ENCODE assay signal across 9 cellular contexts in genomic region chr14:77036484-77037337, GRCh38. TPM values are rescaled to one million over a fixed set of nuclear protein-coding genes. Genes with fewer than 3 reads are reported as not detected.
A peak's percentile ranks its signal among the peaks of the same experiment; 100 is the strongest.
DNase-seq lines count a peak whose midpoint lies in the region; ATAC-seq and TF ChIP-seq lines count a peak whose summit lies in the region.
"Had no signal": no experiment of that assay in that cellular context is flagged by ENCODE, and none has a peak within 500 bp of the region (broad histone marks: within the 10 kb centered on the region; RNA-seq: fewer than 3 reads in every experiment).

No MANE protein-coding gene starts in this region.

- no peak overlapping the region for H3K14ac ChIP-seq in mesenchymal stem cell (ENCODE audit: low read length in 2 of 2)

- peak overlapping the region; percentile 34 for H3K4me3 Mint-ChIP-seq in WTC11

- no peaks in the 10 kb centered on the region for H3K9me3 ChIP-seq in heart right ventricle
- no peaks in the 10 kb centered on the region for H3K9me3 ChIP-seq in mesenchymal stem cell (ENCODE audit: control insufficient read depth, low read length)
- H3K9me3 ChIP-seq in upper lobe of right lung = no peaks in the 10 kb centered on the region

- no peaks in the 10 kb centered on the region for H3K27me3 ChIP-seq in heart right ventricle
- no peaks in the 10 kb centered on the region for H3K27me3 ChIP-seq in mesenchymal stem cell (ENCODE audit: control insufficient read depth in 1 of 2, insufficient read depth in 1 of 2, low read length in 2 of 2)
- H3K27me3 ChIP-seq in upper lobe of right lung = no peaks in the 10 kb centered on the region

- no peak for DNase-seq in heart right ventricle
- no peak for DNase-seq in left ventricle myocardium superior
- no peak for DNase-seq in WTC11 (ENCODE audit: low spot score)
- no peak for DNase-seq in mesenchymal stem cell
- DNase-seq in upper lobe of right lung = no peak
- DNase-seq in mucosa of gallbladder (ENCODE audit: low spot score) = no peak
- DNase-seq in AML-193 (lab: John Stamatoyannopoulos, UW) = no peak
- DNase-seq in GF-D8 (lab: John Stamatoyannopoulos, UW) = no peak

- CTCF ChIA-PET in WTC11 (lab: Charles Lee) = interaction anchor here (0.7 to 1.9 kb wide), 7 partner anchors 27 to 161 kb away, joined by 3 to 16 read pairs (median 4); no protein-coding TSS in a partner anchor

- H3K9ac ChIP-seq in mesenchymal stem cell (ENCODE audit: low read length) = peak overlapping the region; percentile 39

- peak overlapping the region; percentile 81 for H4K91ac ChIP-seq in mesenchymal stem cell (ENCODE audit: low read length)

- H3K23ac ChIP-seq in mesenchymal stem cell (ENCODE audit: low read length in 2 of 2) = peak overlapping the region in 1 of 2 experiments; percentile 67

- peak overlapping the region; percentile 73 to 95 for H3K4ac ChIP-seq in mesenchymal stem cell (ENCODE audit: low read depth in 1 of 2, low read length in 2 of 2)

- H3K4me2 ChIP-seq in mesenchymal stem cell (ENCODE audit: low read length, poor library complexity, severe bottlenecking) = no peak overlapping the region

- H4K8ac ChIP-seq in mesenchymal stem cell (ENCODE audit: low read length) = no peak overlapping the region

- H3K27ac ChIP-seq in heart right ventricle = peak overlapping the region in 9 of 10 donors; percentile 37 to 100 (median 96)
- no peak overlapping the region for H3K27ac ChIP-seq in mesenchymal stem cell (ENCODE audit: low read length, poor library complexity, severe bottlenecking)
- peak overlapping the region; percentile 96 for H3K27ac ChIP-seq in upper lobe of right lung

- peak overlapping the region; percentile 50 to 86 for H3K18ac ChIP-seq in mesenchymal stem cell (ENCODE audit: low read depth in 1 of 2, low read length in 2 of 2)

- WGBS in heart right ventricle, 2 donors = 65% methylated on average over 7 of the region's 7 CpGs
- 85% methylated on average over 7 of the region's 7 CpGs for whole genome bisulfite sequencing in mesenchymal stem cell

- H3K4me1 ChIP-seq in heart right ventricle = peaks cover 42 to 92% (median 79%) of the 10 kb centered on the region in 9 donors
- H3K4me1 ChIP-seq in mesenchymal stem cell (ENCODE audit: control insufficient read depth, insufficient read depth, low read depth, low read length) = peaks cover 44% of the 10 kb centered on the region
- peaks cover 83% of the 10 kb centered on the region for H3K4me1 ChIP-seq in upper lobe of right lung

- peak overlapping the region; percentile 78 for H3K27ac Mint-ChIP-seq in WTC11

- no peak overlapping the region for H2BK5ac ChIP-seq in mesenchymal stem cell (ENCODE audit: low read depth, low read length, poor library complexity, severe bottlenecking)

- H3K4me3 ChIP-seq in heart right ventricle (no peak overlapping the region), mesenchymal stem cell (ENCODE audit: insufficient read depth in 1 of 2, low read depth in 1 of 2, low read length in 2 of 2) (no peak overlapping the region), upper lobe of right lung (no peak overlapping the region)

- H3K27me3 Mint-ChIP-seq in WTC11 (ENCODE audit: low read depth) = peaks cover 7% of the 10 kb centered on the region

- peaks cover 3% of the 10 kb centered on the region for H3K79me1 ChIP-seq in mesenchymal stem cell (replicated peaks; ENCODE audit: low read length, poor library complexity, severe bottlenecking)

- peak overlapping the region; percentile 92 to 98 for H2BK12ac ChIP-seq in mesenchymal stem cell (ENCODE audit: low read length in 2 of 2)

- TF ChIP-seq CTCF in heart right ventricle (IDR thresholded peaks at IDR 0.05) = no peak
- no peak for TF ChIP-seq CTCF in WTC11 (IDR thresholded peaks at IDR 0.05)
- no peak for TF ChIP-seq CTCF in upper lobe of right lung (IDR thresholded peaks at IDR 0.05)

- no peaks in the 10 kb centered on the region for H3K9me3 Mint-ChIP-seq in WTC11

- intact Hi-C loops in heart right ventricle (cut with DNase I) (no loop called here), left ventricle myocardium superior (cut with micrococcal nuclease) (no loop called here), upper lobe of right lung (cut with DNase I) (no loop called here)

- H3K36me3 ChIP-seq in heart right ventricle = no peaks in the 10 kb centered on the region
- no peaks in the 10 kb centered on the region for H3K36me3 ChIP-seq in mesenchymal stem cell (ENCODE audit: control insufficient read depth in 1 of 2, insufficient read depth in 2 of 2, low read depth in 1 of 2, low read length in 2 of 2)
- no peaks in the 10 kb centered on the region for H3K36me3 ChIP-seq in upper lobe of right lung

- no peak overlapping the region for H2AFZ ChIP-seq in mesenchymal stem cell (ENCODE audit: low read depth, low read length)

- peak overlapping the region; percentile 81 for H2AK5ac ChIP-seq in mesenchymal stem cell (ENCODE audit: low read length, severe bottlenecking)

- H3K4me1 Mint-ChIP-seq in WTC11 = peaks cover 76% of the 10 kb centered on the region

- ATAC-seq in heart right ventricle = no peak
- ATAC-seq in left ventricle myocardium superior = no peak
- no peak for ATAC-seq in WTC11
- ATAC-seq in upper lobe of right lung = no peak
- ATAC-seq: left lobe of liver had no signal

- H2BK15ac ChIP-seq in mesenchymal stem cell (ENCODE audit: low read depth, poor library complexity, severe bottlenecking) = peak overlapping the region; percentile 77

- POLR2A ChIA-PET in WTC11 (lab: Charles Lee) = interaction anchor here (0.7 to 1.2 kb wide), 3 partner anchors 9 to 117 kb away, joined by 3 to 4 read pairs (median 3); no protein-coding TSS in a partner anchor

- H2BK120ac ChIP-seq in mesenchymal stem cell (ENCODE audit: low read depth, low read length) = peak overlapping the region; percentile 91

- H3K36me3 Mint-ChIP-seq in WTC11 = no peaks in the 10 kb centered on the region

TF ChIP-seq in WTC11, 78 proteins besides CTCF, POLR2A, EP300 and RAD21:
- TF ChIP-seq OVOL2 (CRISPR knock-in tag; IDR thresholded peaks at IDR 0.05; ENCODE audit: borderline replicate concordance) = no peak
- no peak for TF ChIP-seq MLX (CRISPR knock-in tag; IDR thresholded peaks at IDR 0.05)
- TF ChIP-seq ATF1 (CRISPR knock-in tag; IDR thresholded peaks at IDR 0.05) = no peak
- TF ChIP-seq RELA (CRISPR knock-in tag; IDR thresholded peaks at IDR 0.05; ENCODE audit: borderline replicate concordance) = no peak
- TF ChIP-seq ZNF232 (CRISPR knock-in tag; IDR thresholded peaks at IDR 0.05) = no peak
- no peak for TF ChIP-seq SP1 (CRISPR knock-in tag; conservative IDR thresholded peaks at IDR 0.05)
- no peak for TF ChIP-seq GTF2I (CRISPR knock-in tag; conservative IDR thresholded peaks at IDR 0.05)
- no peak for TF ChIP-seq E2F5 (CRISPR knock-in tag; IDR thresholded peaks at IDR 0.05)
- TF ChIP-seq ZBTB43 (CRISPR knock-in tag; IDR thresholded peaks at IDR 0.05) = no peak
- TF ChIP-seq KAT7 (CRISPR knock-in tag; IDR thresholded peaks at IDR 0.05; ENCODE audit: borderline replicate concordance) = no peak
- TF ChIP-seq TEAD1 (CRISPR knock-in tag; IDR thresholded peaks at IDR 0.05) = no peak

RNA-seq across cellular contexts. Expression of gene IRF2BPL, which starts 8.2 kb away (rescaled TPM):
- total RNA-seq in heart right ventricle (10 to 100 TPM; 25.1 to 66.6 (median 36.4) TPM), left ventricle myocardium superior (42.8 TPM), WTC11 (2021) (106 to 126 TPM (median 110 TPM) in 3 replicates), upper lobe of right lung (50.6 TPM), mucosa of gallbladder (70.9 TPM)
- polyA plus RNA-seq in heart right ventricle = 10 to 100 TPM in 1 of 2 donors, 1 to 10 TPM in 1; 6.6 to 15.4 TPM
- polyA plus RNA-seq in mesenchymal stem cell (2013, experiment 1 of 2) = 49.1 TPM
- 48.1 TPM for polyA plus RNA-seq in mesenchymal stem cell (2013, experiment 2 of 2)
